ENCODE assay signal across 26 cellular contexts in genomic region chr20:23226612-23227265, GRCh38.
DNase-seq lines count a peak whose midpoint lies in the region; ATAC-seq, FAIRE-seq and TF ChIP-seq lines count a peak whose summit lies in the region.
"Had no signal": no experiment of that assay in that cellular context is flagged by ENCODE, and none has a peak within 500 bp of the region (broad histone marks: within the 10 kb centered on the region; RNA-seq: fewer than 3 reads in every experiment).

No MANE protein-coding gene starts in this region.

- H2AFZ ChIP-seq in Loucy (ENCODE audit: low read length) (no peak overlapping the region), K562 (ENCODE audit: low read depth, low read length) (no peak overlapping the region)
- H2AFZ ChIP-seq: GM23248 had no signal

- no peak for TF ChIP-seq POLR2A in K562 (conservative IDR thresholded peaks at IDR 0.05)

- POLR2A ChIA-PET in AG04450 (lab: Yijun Ruan, JAX), result interaction anchor here (0.9 kb wide), 1 partner anchor 32 kb away, joined by 4 read pairs; no protein-coding TSS in a partner anchor
- POLR2A ChIA-PET in K562 (lab: Yijun Ruan, JAX), result interaction anchor here (0.7 kb wide), 1 partner anchor 8 kb away, joined by 3 read pairs; no protein-coding TSS in a partner anchor

- H3K4me3 ChIP-seq in AG04450 (ENCODE audit: low read depth, low read length), result no peak overlapping the region
- H3K4me3 ChIP-seq in Loucy (ENCODE audit: low read length, poor library complexity, severe bottlenecking), result no peak overlapping the region
- no peak overlapping the region for H3K4me3 ChIP-seq in K562
- H3K4me3 ChIP-seq in foreskin fibroblast (ENCODE audit: low read depth in 1 of 2, low read length in 2 of 2), result no peak overlapping the region
- H3K4me3 ChIP-seq in H7 (ENCODE audit: insufficient read depth, low read depth, low read length), result no peak overlapping the region
- H3K4me3 ChIP-seq: body of pancreas, dorsolateral prefrontal cortex, GM23248 had no signal

- H3K27ac ChIP-seq in AG04450 (ENCODE audit: low read depth, low read length) (peak overlapping the region; percentile 1), K562 (ENCODE audit: extremely low read depth, low read depth, low read length) (no peak overlapping the region)
- H3K27ac ChIP-seq: body of pancreas, GM23248 had no signal

- no peak for DNase-seq in AG04450 (ENCODE audit: low read depth, low spot score)
- DNase-seq in K562 (ENCODE audit: extremely low read depth in 1 of 4, low spot score in 3 of 4), result no peak
- DNase-seq in foreskin fibroblast, result peak; percentile 47 to 60
- DNase-seq in H7, result no peak
- DNase-seq in dedifferentiated amniotic fluid mesenchymal stem cell (ENCODE audit: extremely low spot score), result no peak
- DNase-seq in nucleus accumbens (lab: John Stamatoyannopoulos, UW), result no peak
- no peak for DNase-seq in D721Med (ENCODE audit: insufficient read length, low spot score)
- DNase-seq: activated CD4-positive, alpha-beta T cell treated with anti-CD3 and anti-CD28 coated beads for 36 hours; activated CD8-positive, alpha-beta memory T cell treated with anti-CD3 and anti-CD28 coated beads, Interleukin-2, amount 50 U/mL, for 48 hours; activated CD8-positive, alpha-beta T cell treated with anti-CD3 and anti-CD28 coated beads for 36 hours; activated naive CD4-positive, alpha-beta T cell treated with Interleukin-2 at 50 U/mL for 16 hours; body of pancreas; CD4-positive, alpha-beta T cell; dorsolateral prefrontal cortex; GM23248; left colon; NCI-H1417 treated with DMSO at 0.1 percent for 48 hours; NCI-H2081 treated with DMSO at 0.1 percent for 48 hours; NCI-H345; NCI-H82; stimulated activated naive CD8-positive, alpha-beta T cell treated with anti-CD3 and anti-CD28 coated beads, Interleukin-15, Interleukin-2, amounts not matched to agents 100 U/mL and 50 U/mL, for 24 hours; SW 1271 had no signal

- TF ChIP-seq RAD21 in K562 (CRISPR knock-in tag; conservative IDR thresholded peaks at IDR 0.05 in 1 of 2, IDR thresholded peaks at IDR 0.05 in 1 of 2), result no peak

- no peaks in the 10 kb centered on the region for H3K9me2 ChIP-seq in Loucy (replicated peaks; ENCODE audit: low read depth, low read length)

- BruUV-seq in K562 (replicated peaks; lab: Mats Ljungman, UMichigan), result no TSS peak

- H3K9ac ChIP-seq in Loucy (ENCODE audit: low read depth, low read length, poor library complexity, severe bottlenecking) (no peak overlapping the region), K562 (ENCODE audit: insufficient read depth in 1 of 2, low read depth in 2 of 2, low read length in 2 of 2) (no peak overlapping the region)
- H3K9ac ChIP-seq: GM23248 had no signal

- H3K4me2 ChIP-seq in Loucy (ENCODE audit: low read depth, low read length, poor library complexity, severe bottlenecking) (no peak overlapping the region), K562 (ENCODE audit: insufficient read depth, low read length) (no peak overlapping the region)

- TF ChIP-seq CTCF in AG04450 (IDR thresholded peaks at IDR 0.05; ENCODE audit: low read depth, low read length) (no peak), Loucy (conservative IDR thresholded peaks at IDR 0.05; ENCODE audit: low read length) (peak; percentile 21; the same call in 1 of the 2 replicates), K562 (IDR thresholded peaks at IDR 0.05 in 2 of 3, conservative IDR thresholded peaks at IDR 0.05 in 1 of 3; ENCODE audit: insufficient read depth in 2 of 3, low read depth in 1 of 3, low read length in 3 of 3) (0 out of 6 replicates have a peak, but pooled peaks of 1 of the 3 experiments have one; percentile 16), foreskin fibroblast (IDR thresholded peaks at IDR 0.05; ENCODE audit: low read depth, low read length) (no peak), D721Med (IDR thresholded peaks at IDR 0.05; ENCODE audit: insufficient read depth, missing control alignments) (no peak)

- no peaks in the 10 kb centered on the region for H4K20me1 ChIP-seq in Loucy (ENCODE audit: insufficient read depth, low read length, poor library complexity, severe bottlenecking)
- H4K20me1 ChIP-seq in K562 (replicated peaks; ENCODE audit: control insufficient read depth, insufficient read depth, low read length), result no peaks in the 10 kb centered on the region

- CTCF ChIA-PET in AG04450 (lab: Charles Lee) (interaction anchor here (1.9 kb wide), 1 partner anchor 10 kb away, joined by 7 read pairs; no protein-coding TSS in a partner anchor), K562 (lab: Yijun Ruan, JAX; ENCODE audit: low intra/inter-chr PET ratio) (no interaction called here)

- H3F3A ChIP-seq in Loucy (ENCODE audit: low read depth), result no peaks in the 10 kb centered on the region

- 17% methylated on average over 2 of the region's 2 CpGs for WGBS in K562 (ENCODE audit: insufficient coverage, low coverage, missing lambda C conversion rate)

- ATAC-seq in K562, result no peak
- ATAC-seq: activated CD4-positive, alpha-beta T cell treated with anti-CD3 and anti-CD28 coated beads for 36 hours; activated CD8-positive, alpha-beta T cell treated with anti-CD3 and anti-CD28 coated beads for 36 hours; body of pancreas; left colon; natural killer cell treated with Interleukin-12 subunit alpha and Interleukin-12 subunit beta and Interleukin-15 and Interleukin-18, amount 100 ng/mL, for 72 hours; stimulated activated naive CD8-positive, alpha-beta T cell treated with anti-CD3 and anti-CD28 coated beads, Interleukin-15, Interleukin-2, amounts not matched to agents 100 U/mL and 50 U/mL, for 24 hours had no signal

- intact Hi-C loops in K562 (cut with micrococcal nuclease), result no loop called here

- H3K27me3 ChIP-seq in AG04450 (ENCODE audit: control insufficient read depth, insufficient read depth, low read length), result no peaks in the 10 kb centered on the region
- peaks cover 8% of the 10 kb centered on the region for H3K27me3 ChIP-seq in Loucy (ENCODE audit: insufficient read depth, low read length, poor library complexity, severe bottlenecking)
- H3K27me3 ChIP-seq in K562 (ENCODE audit: control insufficient read depth in 2 of 2, insufficient read depth in 2 of 2, low read length in 2 of 2), result no peaks in the 10 kb centered on the region; a peak in 1 of 5 replicates
- no peaks in the 10 kb centered on the region for H3K27me3 ChIP-seq in H7 (ENCODE audit: control insufficient read depth, insufficient read depth, low read length)
- H3K27me3 ChIP-seq: body of pancreas had no signal

- FAIRE-seq in K562 (lab: Jason Lieb, UNC) (no peak), D721Med (lab: Jason Lieb, UNC) (no peak)
- FAIRE-seq: A204.1, RCC 7860 had no signal

- H3K36me3 ChIP-seq in Loucy (ENCODE audit: insufficient read depth, low read length) (no peaks in the 10 kb centered on the region), K562 (ENCODE audit: control insufficient read depth, insufficient read depth, low read length) (no peaks in the 10 kb centered on the region), H7 (replicated peaks; ENCODE audit: control insufficient read depth, insufficient read depth, low read length) (no peaks in the 10 kb centered on the region)

- H3K4me1 ChIP-seq in Loucy (ENCODE audit: insufficient read depth, low read length, poor library complexity, severe bottlenecking), result no peaks in the 10 kb centered on the region
- no peaks in the 10 kb centered on the region; a peak in 3 of 5 replicates for H3K4me1 ChIP-seq in K562 (replicated peaks in 1 of 2; ENCODE audit: control insufficient read depth in 2 of 2, insufficient read depth in 2 of 2, low read length in 2 of 2)
- H3K4me1 ChIP-seq: body of pancreas had no signal

- H3K79me2 ChIP-seq in Loucy (ENCODE audit: insufficient read depth, low read length) (no peaks in the 10 kb centered on the region), K562 (ENCODE audit: control insufficient read depth, insufficient read depth, low read length) (no peaks in the 10 kb centered on the region)

- no peaks in the 10 kb centered on the region for H3K9me1 ChIP-seq in K562 (ENCODE audit: control insufficient read depth, insufficient read depth, low read length)

- H3K9me3 ChIP-seq in AG04450 (ENCODE audit: control insufficient read depth, insufficient read depth, low read length), result peaks cover 3% of the 10 kb centered on the region; the same call in 1 of the 2 replicates
- peaks cover 6% of the 10 kb centered on the region; the same call in 1 of the 2 replicates for H3K9me3 ChIP-seq in Loucy (ENCODE audit: insufficient read depth, low read depth, low read length)
- H3K9me3 ChIP-seq in K562 (replicated peaks; ENCODE audit: control insufficient read depth, insufficient read depth, low read depth, low read length), result peaks cover 2% of the 10 kb centered on the region; the same call in 1 of the 2 replicates
- H3K9me3 ChIP-seq: body of pancreas had no signal

- TF ChIP-seq EP300 in K562 (IDR thresholded peaks at IDR 0.05; ENCODE audit: low read length), result no peak

- in situ Hi-C loops in K562 (cut with MboI), result no loop called here

TF ChIP-seq in K562, 482 proteins besides CTCF, POLR2A, EP300 and RAD21:
- no peak for TF ChIP-seq TARDBP (IDR thresholded peaks at IDR 0.05)
- TF ChIP-seq NFE2 (IDR thresholded peaks at IDR 0.05; ENCODE audit: low read depth), result 0 out of 2 replicates have a peak, but pooled peaks have one; percentile 4

Comparison
In these comparisons a context has a peak if more than half of its experiments do, and no peak if none do; other contexts are left out.
1. DNase-seq: peak in foreskin fibroblast (2 of 2); none in AG04450 (single experiment), K562 (0 of 4), H7 (single experiment), dedifferentiated amniotic fluid mesenchymal stem cell (single experiment), nucleus accumbens (0 of 56) and D721Med (single experiment).